In the genomic region with DNA sequence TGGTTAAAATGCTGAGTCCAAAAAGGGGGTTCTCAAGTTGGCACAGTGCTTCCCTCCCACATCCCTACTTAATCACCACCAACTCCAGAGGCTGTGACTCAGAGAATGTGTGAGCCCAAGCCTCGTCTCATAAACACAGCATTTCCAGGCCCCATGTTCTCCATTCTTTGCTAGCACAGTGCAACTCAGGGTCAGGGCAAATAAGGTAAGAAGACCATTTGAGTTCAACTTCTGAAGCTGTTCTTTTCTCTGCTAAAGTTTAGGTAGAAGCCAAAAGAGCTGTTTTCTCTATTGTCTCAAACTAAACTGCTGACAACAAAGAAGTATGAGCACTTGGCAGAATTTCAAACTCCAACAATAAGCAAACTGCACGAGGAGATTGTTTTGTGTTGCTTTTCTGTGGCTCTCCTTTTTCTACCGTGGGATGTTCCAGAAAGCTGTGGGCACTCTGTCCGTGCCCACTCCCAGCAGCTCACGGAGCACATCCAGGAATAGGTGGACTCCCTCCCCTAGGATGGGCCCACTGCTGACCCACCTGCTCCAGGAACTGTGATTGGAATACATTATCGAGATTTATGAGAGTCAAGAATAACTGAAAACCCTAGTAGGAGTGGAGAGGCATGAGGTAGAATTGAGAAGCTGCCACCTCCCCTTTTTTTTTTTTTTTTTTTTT, we compare ENCODE assay signal across 9 cellular contexts.
DNase-seq lines count a peak whose midpoint lies in the region; ATAC-seq, FAIRE-seq and TF ChIP-seq lines count a peak whose summit lies in the region.
"Had no signal": no experiment of that assay in that cellular context is flagged by ENCODE, and none has a peak within 500 bp of the region (broad histone marks: within the 10 kb centered on the region; RNA-seq: fewer than 3 reads in every experiment).

No MANE protein-coding gene starts in this region.

- H3K27ac ChIP-seq in GM23248 = peak overlapping the region; percentile 73
- H3K27ac ChIP-seq in skin epidermis = peak overlapping the region in 13 of 21 experiments; percentile 11 to 77 (median 45)
- H3K27ac ChIP-seq: neural progenitor cell had no signal

- in situ Hi-C loops in GM23248 (cut with MboI) = no loop called here

- H3F3A ChIP-seq in GM23248 (ENCODE audit: insufficient read depth) = peaks cover 5% of the 10 kb centered on the region; the same call in 1 of the 2 replicates

- TF ChIP-seq POLR2A in GM12891 (IDR thresholded peaks at IDR 0.05; ENCODE audit: low read depth, low read length) = no peak

- peak overlapping the region; percentile 50 for H3K27ac Mint-ChIP-seq in activated naive CD8-positive, alpha-beta T cell treated with anti-CD3 and anti-CD28 coated beads, Interleukin-2, amount 50 U/mL, for 24 hours
- H3K27ac Mint-ChIP-seq: neural progenitor cell had no signal

- WGBS in GM23248 (ENCODE audit: low coverage in 1 of 2, low lambda C conversion rate in 2 of 2, missing lambda C conversion rate in 2 of 2), 2 experiments = 18 to 20% methylated on average over 6 of the region's 6 CpGs

- H3K27me3 Mint-ChIP-seq in activated naive CD8-positive, alpha-beta T cell treated with anti-CD3 and anti-CD28 coated beads, Interleukin-2, amount 50 U/mL, for 24 hours = no peaks in the 10 kb centered on the region

- peak overlapping the region; percentile 36 for H3K4me2 ChIP-seq in GM23248 (ENCODE audit: unreplicated experiment)
- H3K4me2 ChIP-seq: neural progenitor cell had no signal

- peak overlapping the region; percentile 53 for H2AFZ ChIP-seq in GM23248
- H2AFZ ChIP-seq: neural progenitor cell had no signal

- H3K27me3 ChIP-seq in GM23248 (replicated peaks; ENCODE audit: insufficient read depth) = no peaks in the 10 kb centered on the region
- H3K27me3 ChIP-seq: neural progenitor cell had no signal

- H3K4me3 Mint-ChIP-seq in activated naive CD8-positive, alpha-beta T cell treated with anti-CD3 and anti-CD28 coated beads, Interleukin-2, amount 50 U/mL, for 24 hours = no peak overlapping the region
- H3K4me3 Mint-ChIP-seq: neural progenitor cell had no signal

- no peaks in the 10 kb centered on the region for H3K36me3 Mint-ChIP-seq in activated naive CD8-positive, alpha-beta T cell treated with anti-CD3 and anti-CD28 coated beads, Interleukin-2, amount 50 U/mL, for 24 hours (ENCODE audit: low read depth)
- H3K36me3 Mint-ChIP-seq: neural progenitor cell had no signal

- DNase-seq in GM23248 = peak; percentile 95
- no peak for DNase-seq in activated naive CD8-positive, alpha-beta T cell treated with anti-CD3 and anti-CD28 coated beads, Interleukin-2, amount 50 U/mL, for 24 hours
- no peak for DNase-seq in left ventricle myocardium superior
- DNase-seq in GM12891 (ENCODE audit: insufficient read length, low spot score) = no peak
- no peak for DNase-seq in GM19239 (ENCODE audit: insufficient read length, low spot score)
- no peak for DNase-seq in NCI-H1092 treated with DMSO at 0.1 percent for 48 hours (lab: John Stamatoyannopoulos, UW)

- no peaks in the 10 kb centered on the region for H4K20me1 ChIP-seq in GM23248 (ENCODE audit: insufficient read depth)

- intact Hi-C loops in left ventricle myocardium superior (cut with micrococcal nuclease) = no loop called here

- H3K9me3 Mint-ChIP-seq in activated naive CD8-positive, alpha-beta T cell treated with anti-CD3 and anti-CD28 coated beads, Interleukin-2, amount 50 U/mL, for 24 hours = no peaks in the 10 kb centered on the region

- H3K4me3 ChIP-seq in GM23248 (no peak overlapping the region), skin epidermis (no peak overlapping the region)
- H3K4me3 ChIP-seq: neural progenitor cell had no signal

- H3K36me3 ChIP-seq in GM23248 (ENCODE audit: low read depth) = no peaks in the 10 kb centered on the region
- H3K36me3 ChIP-seq: neural progenitor cell had no signal

- H3K79me2 ChIP-seq in GM23248 (ENCODE audit: insufficient read depth) = no peaks in the 10 kb centered on the region

- no peaks in the 10 kb centered on the region for H3K9me3 ChIP-seq in GM23248 (ENCODE audit: low read depth)

- peak; percentile 20 for ATAC-seq in activated naive CD8-positive, alpha-beta T cell treated with anti-CD3 and anti-CD28 coated beads, Interleukin-2, amount 50 U/mL, for 24 hours
- ATAC-seq in left ventricle myocardium superior (peak; percentile 75), HG03354 (IDR thresholded peaks at IDR 0.05; ENCODE audit: poor library complexity, severe bottlenecking, unreplicated experiment) (no peak)

- H3K4me1 ChIP-seq in GM23248 (ENCODE audit: insufficient read depth) = peaks cover 28% of the 10 kb centered on the region

- no peaks in the 10 kb centered on the region for H3K9me2 ChIP-seq in GM23248 (ENCODE audit: insufficient read depth)

- H3K4me1 Mint-ChIP-seq in activated naive CD8-positive, alpha-beta T cell treated with anti-CD3 and anti-CD28 coated beads, Interleukin-2, amount 50 U/mL, for 24 hours = peaks cover 71% of the 10 kb centered on the region
- H3K4me1 Mint-ChIP-seq: neural progenitor cell had no signal

- FAIRE-seq in GM12891 (lab: Jason Lieb, UNC) (no peak), GM19239 (lab: Jason Lieb, UNC) (no peak)

- peak overlapping the region; percentile 11 for H3K9ac ChIP-seq in GM23248
- H3K9ac ChIP-seq: neural progenitor cell had no signal

TF ChIP-seq in GM12891, 5 proteins besides CTCF, POLR2A, EP300 and RAD21:
- no peak for TF ChIP-seq TAF1 (IDR thresholded peaks at IDR 0.05; ENCODE audit: low read depth, low read length)
- no peak for TF ChIP-seq POU2F2 (IDR thresholded peaks at IDR 0.05; ENCODE audit: low read depth, low read length)
- TF ChIP-seq SPI1 (IDR thresholded peaks at IDR 0.05; ENCODE audit: low read depth, low read length) = no peak
- TF ChIP-seq PAX5 (IDR thresholded peaks at IDR 0.05; ENCODE audit: insufficient read depth, low read length, severe bottlenecking) = no peak
- no peak for TF ChIP-seq POLR2AphosphoS5 (IDR thresholded peaks at IDR 0.05; ENCODE audit: low read depth, low read length)
